ENCODE assay signal across 1 cellular context in the genomic region with DNA sequence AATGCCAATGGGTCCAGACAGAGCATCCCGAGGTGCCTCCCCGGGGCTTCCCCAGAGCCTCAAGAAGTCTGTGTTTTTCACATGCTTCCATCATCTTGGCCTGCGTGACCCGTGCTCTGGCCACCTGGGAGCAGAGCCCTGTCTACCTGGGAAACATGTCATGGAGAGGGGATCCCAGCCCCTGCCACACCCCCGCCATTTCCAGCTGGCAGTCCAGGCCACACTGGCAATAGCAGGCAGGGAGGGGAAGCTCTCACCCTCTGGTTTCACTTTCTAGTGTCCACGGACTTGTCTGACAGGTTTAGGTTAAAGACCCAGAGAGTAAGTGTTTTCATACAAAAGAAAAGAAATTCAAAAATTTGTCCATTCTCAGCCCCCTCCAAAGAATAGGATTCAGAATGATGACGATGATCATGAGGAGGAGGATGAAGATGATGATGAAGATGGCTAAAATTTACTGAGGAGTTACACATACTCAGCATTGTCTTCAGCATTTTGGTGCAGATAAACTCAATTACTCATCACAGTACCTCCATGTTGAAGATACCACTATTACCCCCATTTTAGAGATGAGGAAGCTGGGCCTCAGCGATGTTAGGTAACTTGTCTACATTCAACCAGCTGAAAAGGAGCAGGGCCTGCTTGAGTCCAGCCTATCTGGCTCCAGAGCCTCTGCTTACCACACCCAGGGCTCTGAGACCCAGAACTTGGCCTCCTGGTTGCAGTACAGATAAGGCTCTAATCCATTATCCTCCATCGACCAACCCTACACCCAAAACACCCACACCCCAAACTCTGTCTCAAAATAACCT.
TF ChIP-seq lines count a peak whose summit lies in the region.

No MANE protein-coding gene starts in this region.

TF ChIP-seq in GM12878, 131 proteins besides CTCF, POLR2A, EP300 and RAD21:
- TF ChIP-seq ZNF384 (IDR thresholded peaks at IDR 0.05; ENCODE audit: borderline replicate concordance, low read depth, low read length) (no peak), IKZF2 (IDR thresholded peaks at IDR 0.05) (0 out of 4 replicates have a peak, but pooled peaks of 1 of the 2 experiments have one; percentile 9)
TF ChIP-seq in GM12878: peak in this region for 1.
